21 cellular contexts compared by ENCODE assay signal in genomic region chr1:51301152-51301843, GRCh38. TPM values are rescaled to one million over a fixed set of nuclear protein-coding genes. Genes with fewer than 3 reads are reported as not detected.
A peak's percentile ranks its signal among the peaks of the same experiment; 100 is the strongest.
DNase-seq lines count a peak whose midpoint lies in the region; ATAC-seq, FAIRE-seq and TF ChIP-seq lines count a peak whose summit lies in the region.
"Had no signal": no experiment of that assay in that cellular context is flagged by ENCODE, and none has a peak within 500 bp of the region (broad histone marks: within the 10 kb centered on the region; RNA-seq: fewer than 3 reads in every experiment).

No MANE protein-coding gene starts in this region.

- no peaks in the 10 kb centered on the region for H3K79me1 ChIP-seq in trophoblast cell (ENCODE audit: low read length)

- DNase-seq in GM10248 (ENCODE audit: extremely low spot score) (peak; percentile 18), GM20000 (ENCODE audit: low spot score) (peak; percentile 43), K562 (ENCODE audit: extremely low read depth in 1 of 4, low spot score in 3 of 4) (no peak), GM03348 (ENCODE audit: low spot score) (no peak), HTR-8/SVneo (ENCODE audit: insufficient read length, low spot score) (no peak), trophoblast cell (no peak)
- DNase-seq: activated B cell treated with CpG ODN at 0.5 μM for 24 hours, activated T-cell treated with anti-CD3 and anti-CD28 coated beads for 4 hours, AML-193, amygdala, colonic mucosa, left lung, naive B cell, NCI-H1417 treated with DMSO at 0.1 percent for 48 hours, NCI-H510A, transverse colon had no signal

- WGBS in K562 (ENCODE audit: insufficient coverage, low coverage, missing lambda C conversion rate) = 60% methylated on average over 8 of the region's 10 CpGs
- WGBS in trophoblast cell (ENCODE audit: extremely low coverage, insufficient coverage, insufficient read length) = no CpG with 5 or more reads among the region's 10 CpGs

- no peak overlapping the region for H3K4ac ChIP-seq in trophoblast cell (ENCODE audit: low read depth, low read length)

- no peak overlapping the region for H3K14ac ChIP-seq in trophoblast cell (ENCODE audit: low read length)

- peaks cover 16 to 57% of the 10 kb centered on the region in 2 experiments; a peak in 4 of 5 replicates for H3K4me1 ChIP-seq in K562 (replicated peaks in 1 of 2; ENCODE audit: control insufficient read depth in 2 of 2, insufficient read depth in 2 of 2, low read length in 2 of 2)
- H3K4me1 ChIP-seq in trophoblast cell (ENCODE audit: control insufficient read depth in 1 of 2, insufficient read depth in 2 of 2, low read length in 2 of 2) = peaks cover 3 to 4% of the 10 kb centered on the region in 2 experiments
- H3K4me1 ChIP-seq: prostate gland had no signal

- TF ChIP-seq POLR2A in K562 (conservative IDR thresholded peaks at IDR 0.05) = no peak

- no peak overlapping the region for H3K4me3 ChIP-seq in K562
- H3K4me3 ChIP-seq in trophoblast cell (ENCODE audit: low read depth, low read length) = no peak overlapping the region
- H3K4me3 ChIP-seq: colonic mucosa, hepatocyte, left lung, prostate gland, transverse colon had no signal

- H3K18ac ChIP-seq in trophoblast cell (ENCODE audit: low read length) = no peak overlapping the region

- intact Hi-C loops in K562 (cut with micrococcal nuclease) = no loop called here

- H2BK12ac ChIP-seq in trophoblast cell (ENCODE audit: low read length) = no peak overlapping the region

- no peak for TF ChIP-seq EP300 in K562 (IDR thresholded peaks at IDR 0.05; ENCODE audit: low read length)

- TF ChIP-seq CTCF in GM10248 (IDR thresholded peaks at IDR 0.05; ENCODE audit: control extremely low read depth, extremely low read depth, low read depth, missing control alignments) (no peak), GM20000 (IDR thresholded peaks at IDR 0.05; ENCODE audit: extremely low read depth, missing control alignments) (no peak), K562 (IDR thresholded peaks at IDR 0.05 in 2 of 3, conservative IDR thresholded peaks at IDR 0.05 in 1 of 3; ENCODE audit: insufficient read depth in 2 of 3, low read depth in 1 of 3, low read length in 3 of 3) (no peak)

- in situ Hi-C loops in K562 (cut with MboI) = no loop called here

- TF ChIP-seq RAD21 in K562 (CRISPR knock-in tag; conservative IDR thresholded peaks at IDR 0.05 in 1 of 2, IDR thresholded peaks at IDR 0.05 in 1 of 2) = no peak

- no peak overlapping the region for H2AK5ac ChIP-seq in trophoblast cell (ENCODE audit: low read length)

- H3K79me2 ChIP-seq in K562 (ENCODE audit: control insufficient read depth, insufficient read depth, low read length) (no peaks in the 10 kb centered on the region), trophoblast cell (ENCODE audit: control insufficient read depth, insufficient read depth, low read length, poor library complexity) (no peaks in the 10 kb centered on the region)
- H3K79me2 ChIP-seq: hepatocyte had no signal

- H3K27ac ChIP-seq in K562 (ENCODE audit: extremely low read depth, low read depth, low read length) (no peak overlapping the region), trophoblast cell (ENCODE audit: low read depth, low read length) (no peak overlapping the region)
- H3K27ac ChIP-seq: colonic mucosa, hepatocyte, left lung, prostate gland, transverse colon had no signal

- H4K8ac ChIP-seq in trophoblast cell (ENCODE audit: low read depth, low read length) = no peak overlapping the region

- POLR2A ChIA-PET in GM10248 (lab: Yijun Ruan, JAX) (no interaction called here), K562 (lab: Yijun Ruan, JAX) (no interaction called here)

- H4K12ac ChIP-seq in trophoblast cell (ENCODE audit: low read depth, low read length) = no peak overlapping the region

- no peak overlapping the region for H2BK5ac ChIP-seq in trophoblast cell (ENCODE audit: low read depth, low read length, poor library complexity)

- H3K27me3 ChIP-seq in K562 (ENCODE audit: control insufficient read depth in 2 of 2, insufficient read depth in 2 of 2, low read length in 2 of 2) = no peaks in the 10 kb centered on the region
- H3K27me3 ChIP-seq in trophoblast cell (ENCODE audit: insufficient read depth, low read length) = no peaks in the 10 kb centered on the region
- H3K27me3 ChIP-seq: colonic mucosa, hepatocyte, left lung, transverse colon had no signal

- H3K23ac ChIP-seq in trophoblast cell (ENCODE audit: low read length) = no peak overlapping the region

- FAIRE-seq in K562 (lab: Jason Lieb, UNC) (no peak), HTR-8/SVneo (lab: Jason Lieb, UNC) (no peak)
- FAIRE-seq: H1 had no signal

- H2AFZ ChIP-seq in K562 (ENCODE audit: low read depth, low read length) (peak overlapping the region; percentile 63; the same call in 1 of the 2 replicates), trophoblast cell (ENCODE audit: insufficient read depth, low read length, poor library complexity) (no peak overlapping the region)
- H2AFZ ChIP-seq: hepatocyte had no signal

- no peaks in the 10 kb centered on the region for H4K20me1 ChIP-seq in K562 (replicated peaks; ENCODE audit: control insufficient read depth, insufficient read depth, low read length)

- no peaks in the 10 kb centered on the region for H3K36me3 ChIP-seq in K562 (ENCODE audit: control insufficient read depth, insufficient read depth, low read length)
- H3K36me3 ChIP-seq in trophoblast cell (ENCODE audit: control insufficient read depth in 1 of 2, insufficient read depth in 2 of 2, low read length in 2 of 2) = no peaks in the 10 kb centered on the region
- H3K36me3 ChIP-seq: colonic mucosa, left lung, prostate gland, transverse colon had no signal

- no peak overlapping the region for H3K4me2 ChIP-seq in K562 (ENCODE audit: insufficient read depth, low read length)
- H3K4me2 ChIP-seq in trophoblast cell (ENCODE audit: low read length) = no peak overlapping the region
- H3K4me2 ChIP-seq: hepatocyte had no signal

- ATAC-seq in HG03565 (IDR thresholded peaks at IDR 0.05; ENCODE audit: unreplicated experiment) = peak; percentile 36
- no peak for ATAC-seq in K562
- ATAC-seq in GM18870 (IDR thresholded peaks at IDR 0.05; ENCODE audit: unreplicated experiment) = no peak
- ATAC-seq: left lung had no signal

- CTCF ChIA-PET in GM10248 (lab: Yijun Ruan, JAX) = no interaction called here
- CTCF ChIA-PET in K562 (lab: Yijun Ruan, JAX; ENCODE audit: low intra/inter-chr PET ratio) = no interaction called here

- no TSS peak for BruUV-seq in K562 (replicated peaks; lab: Mats Ljungman, UMichigan)

- no peaks in the 10 kb centered on the region for H3K9me1 ChIP-seq in K562 (ENCODE audit: control insufficient read depth, insufficient read depth, low read length)

- H3K9ac ChIP-seq in K562 (ENCODE audit: insufficient read depth in 1 of 2, low read depth in 2 of 2, low read length in 2 of 2) (peak overlapping the region in 1 of 2 experiments; percentile 62; a peak in 2 of 4 replicates), trophoblast cell (ENCODE audit: low read length) (no peak overlapping the region)

- H3K9me3 ChIP-seq in K562 (replicated peaks; ENCODE audit: control insufficient read depth, insufficient read depth, low read depth, low read length) (no peaks in the 10 kb centered on the region), trophoblast cell (ENCODE audit: insufficient read depth, low read depth, low read length) (peaks cover 10% of the 10 kb centered on the region)
- H3K9me3 ChIP-seq: colonic mucosa, left lung, prostate gland, transverse colon had no signal

- H2BK120ac ChIP-seq in trophoblast cell (ENCODE audit: insufficient read depth, low read length, poor library complexity) = no peak overlapping the region

- H4K91ac ChIP-seq in trophoblast cell (ENCODE audit: low read depth, low read length) = no peak overlapping the region

TF ChIP-seq in K562, 482 proteins besides CTCF, POLR2A, EP300 and RAD21 (continues in another document):
- no peak for TF ChIP-seq ATF4 (CRISPR knock-in tag; IDR thresholded peaks at IDR 0.05)

RNA-seq across cellular contexts. Expression of gene TTC39A, which starts 29.1 kb away (rescaled TPM):
- 1.6 and 1.9 TPM in 2 replicates for total RNA-seq in K562 (2011; cell fraction: chromatin; rRNA removed; ENCODE audit: low replicate concordance)
- total RNA-seq in K562 (2011; cell fraction: nucleolus; rRNA removed) = 0.53 and 2.7 TPM in 2 replicates
- total RNA-seq in K562 (2011; cell fraction: nucleoplasm; rRNA removed) = 0.51 and 2.1 TPM in 2 replicates
- total RNA-seq in K562 (2014; rRNA removed) = 0.18 and 0.20 TPM in 2 replicates
- 0.40 and 0.48 TPM in 2 replicates for total RNA-seq in K562 (2014; rRNA removed; fragmentation: Illumina TruSeq; extraction: Trizol)
- 0.34 and 0.36 TPM in 2 replicates for total RNA-seq in K562 (2015; rRNA removed; fragmentation: Illumina TruSeq; extraction: Trizol)
- 0.53 and 0.92 TPM in 2 replicates for total RNA-seq in K562 (2021)
- 0.74 and 0.82 TPM in 2 replicates for polyA plus RNA-seq in K562 (2011; rRNA removed)
- polyA plus RNA-seq in K562 (2011; cell fraction: cytosol; rRNA removed) = 0.37 and 2.8 TPM in 2 replicates
- 0.51 and 0.75 TPM in 2 replicates for polyA plus RNA-seq in K562 (2011; cell fraction: nucleus; rRNA removed)
- polyA plus RNA-seq in K562 (2012) = 0.47 and 0.89 TPM in 2 replicates
- 0.27 and 0.32 TPM in 2 replicates for polyA plus RNA-seq in K562 (2014; fragmentation: Illumina TruSeq; extraction: Trizol)
- polyA plus RNA-seq in K562 (2014; fragmentation: Nextera tagmentation; extraction: Ambion mirVana) = under 1 TPM; 0.21 to 0.35 TPM
- polyA plus RNA-seq in K562 (2014; rRNA removed) = 0.19 and 0.23 TPM in 2 replicates
- polyA minus RNA-seq in K562 (2011; rRNA and poly(A)+ RNA removed) = 2.0 and 2.1 TPM in 2 replicates
- not detected in 2 replicates for polyA minus RNA-seq in K562 (2011; cell fraction: cytosol; rRNA and poly(A)+ RNA removed)
- 0.13 and 0.89 TPM in 2 replicates for polyA minus RNA-seq in K562 (2011; cell fraction: nucleus; rRNA and poly(A)+ RNA removed)
- polyA plus RNA-seq in trophoblast cell (2013) = 5.8 and 6.2 TPM in 2 replicates

Comparison
In these comparisons a context has a peak if more than half of its experiments do, and no peak if none do; other contexts are left out.
1. DNase-seq: peak in GM10248 (single experiment) and GM20000 (single experiment); none in K562 (0 of 4), GM03348 (single experiment), HTR-8/SVneo (single experiment) and trophoblast cell (0 of 2).